Comparison of ENCODE assay signal across 9 cellular contexts in genomic region chr10:127699311-127699710, GRCh38. TPM values are rescaled to one million over a fixed set of nuclear protein-coding genes. Genes with fewer than 3 reads are reported as not detected.
"Had no signal": no experiment of that assay in that cellular context is flagged by ENCODE, and none has a peak within 500 bp of the region (broad histone marks: within the 10 kb centered on the region; RNA-seq: fewer than 3 reads in every experiment).

No MANE protein-coding gene starts in this region.

- H3K27ac ChIP-seq: GM23248 had no signal

- H3K9me3 Mint-ChIP-seq: GM23338, H9 had no signal

- DNase-seq: GM23248, GOT3, H7, H9, HCEC 1CT, HFFc6 had no signal

- H3K9ac ChIP-seq: GM23248 had no signal

- H3K4me2 ChIP-seq: GM23338 had no signal

- H3K27ac Mint-ChIP-seq: GM23338, H9, HFFc6 had no signal

- H3K4me1 ChIP-seq: HAP-1 had no signal

- H3K9me3 ChIP-seq: HAP-1 had no signal

- H3K4me3 ChIP-seq: GM23248, GM23338, HAP-1 had no signal

- H3K36me3 ChIP-seq: HAP-1 had no signal

- H3K4me3 Mint-ChIP-seq: GM23338, H9, HFFc6 had no signal

RNA-seq across cellular contexts. Expression of gene FOXI2, which starts 37.7 kb away (rescaled TPM):
- total RNA-seq: GM23248, H4, HFFc6 had no signal
- polyA plus RNA-seq: GM23248 had no signal
